ENCODE assay signal across 1 cellular context in the genomic region with DNA sequence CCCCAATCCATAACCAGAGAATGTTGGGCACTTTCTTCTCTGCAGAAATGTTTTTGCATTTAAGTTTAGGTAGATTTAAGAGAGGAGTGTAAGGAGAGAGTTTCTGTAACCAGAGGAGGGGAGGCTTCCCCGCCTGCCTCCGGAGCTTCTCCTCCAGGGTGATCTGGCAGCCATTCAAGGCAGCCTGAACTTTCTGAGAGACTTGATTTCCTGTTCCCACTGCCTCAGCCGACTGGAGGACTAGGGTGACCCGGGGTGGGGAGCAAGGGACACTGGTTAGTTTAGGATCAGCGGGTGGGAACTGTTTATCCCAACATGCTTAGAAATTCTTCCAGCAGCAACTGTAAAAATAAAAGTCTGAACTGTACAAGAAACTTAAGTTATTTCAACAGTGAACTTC.
TF ChIP-seq lines count a peak whose summit lies in the region.

No MANE protein-coding gene starts in this region.

TF ChIP-seq in HepG2, 621 proteins besides CTCF, POLR2A, EP300 and RAD21 (continued from another document):
- TF ChIP-seq, protein P1, sequence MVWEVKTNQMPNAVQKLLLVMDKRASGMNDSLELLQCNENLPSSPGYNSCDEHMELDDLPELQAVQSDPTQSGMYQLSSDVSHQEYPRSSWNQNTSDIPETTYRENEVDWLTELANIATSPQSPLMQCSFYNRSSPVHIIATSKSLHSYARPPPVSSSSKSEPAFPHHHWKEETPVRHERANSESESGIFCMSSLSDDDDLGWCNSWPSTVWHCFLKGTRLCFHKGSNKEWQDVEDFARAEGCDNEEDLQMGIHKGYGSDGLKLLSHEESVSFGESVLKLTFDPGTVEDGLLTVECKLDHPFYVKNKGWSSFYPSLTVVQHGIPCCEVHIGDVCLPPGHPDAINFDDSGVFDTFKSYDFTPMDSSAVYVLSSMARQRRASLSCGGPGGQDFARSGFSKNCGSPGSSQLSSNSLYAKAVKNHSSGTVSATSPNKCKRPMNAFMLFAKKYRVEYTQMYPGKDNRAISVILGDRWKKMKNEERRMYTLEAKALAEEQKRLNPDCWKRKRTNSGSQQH (CRISPR knock-in tag; IDR thresholded peaks at IDR 0.05; ENCODE audit: low read depth): no peak
- TF ChIP-seq ZSCAN31 (CRISPR knock-in tag; IDR thresholded peaks at IDR 0.05; ENCODE audit: low read depth) (no peak), ZNF34 (CRISPR knock-in tag; IDR thresholded peaks at IDR 0.05; ENCODE audit: borderline replicate concordance) (no peak)
TF ChIP-seq in HepG2: peak in this region for 0.
